ENCODE assay signal across 1 cellular context in genomic region chr11:83006877-83007330, GRCh38.
TF ChIP-seq lines count a peak whose summit lies in the region.

No MANE protein-coding gene starts in this region.

TF ChIP-seq in GM12878, 131 proteins besides CTCF, POLR2A, EP300 and RAD21 (continued from another document and continues in another):
- TF ChIP-seq IRF3 (IDR thresholded peaks at IDR 0.05) (no peak), ZSCAN29 (IDR thresholded peaks at IDR 0.05) (no peak), HCFC1 (IDR thresholded peaks at IDR 0.05; ENCODE audit: low read length) (no peak), ATF2 (IDR thresholded peaks at IDR 0.05; ENCODE audit: low read length) (no peak), YY1 (IDR thresholded peaks at IDR 0.05; ENCODE audit: low read depth, low read length) (no peak), CBX3 (IDR thresholded peaks at IDR 0.05; ENCODE audit: borderline replicate concordance, low read depth) (no peak), MYC (IDR thresholded peaks at IDR 0.05; ENCODE audit: insufficient read depth, insufficient read length, insufficient replicate concordance, low read length, severe bottlenecking) (no peak), ZNF207 (IDR thresholded peaks at IDR 0.05; ENCODE audit: borderline replicate concordance) (no peak), CREM (IDR thresholded peaks at IDR 0.05; ENCODE audit: low read depth) (0 out of 2 replicates have a peak, but pooled peaks have one; percentile 10), BRCA1 (IDR thresholded peaks at IDR 0.05; ENCODE audit: low read depth, low read length) (no peak), MEF2A (IDR thresholded peaks at IDR 0.05; ENCODE audit: insufficient read depth, low read depth, low read length) (no peak), EZH2 (IDR thresholded peaks at IDR 0.05; ENCODE audit: borderline replicate concordance, control insufficient read depth, low read depth, low read length) (no peak), RBBP5 (conservative IDR thresholded peaks at IDR 0.05) (no peak), ZBTB40 (IDR thresholded peaks at IDR 0.05; ENCODE audit: borderline replicate concordance) (no peak), CHD4 (IDR thresholded peaks at IDR 0.05) (no peak), ZNF217 (IDR thresholded peaks at IDR 0.05) (peak; percentile 89), TAF1 (IDR thresholded peaks at IDR 0.05; ENCODE audit: borderline replicate concordance, low read depth, low read length) (no peak), PAX5 (IDR thresholded peaks at IDR 0.05; ENCODE audit: borderline replicate concordance, low read depth, low read length) (no peak), MLLT1 (IDR thresholded peaks at IDR 0.05) (0 out of 2 replicates have a peak, but pooled peaks have one; percentile 25), FOS (IDR thresholded peaks at IDR 0.05; ENCODE audit: borderline replicate concordance, extremely low read depth, insufficient read length) (no peak), JUNB (IDR thresholded peaks at IDR 0.05) (peak; percentile 50), ASH2L (IDR thresholded peaks at IDR 0.05; ENCODE audit: borderline replicate concordance, low read depth) (no peak), GATAD2B (conservative IDR thresholded peaks at IDR 0.05; ENCODE audit: low read depth) (no peak), NFXL1 (IDR thresholded peaks at IDR 0.05; ENCODE audit: borderline replicate concordance) (no peak), DPF2 (IDR thresholded peaks at IDR 0.05) (peak; percentile 27; the same call in 1 of the 2 replicates), NR2F1 (conservative IDR thresholded peaks at IDR 0.05) (no peak), SREBF1 (IDR thresholded peaks at IDR 0.05; ENCODE audit: low read length) (no peak), MTA2 (IDR thresholded peaks at IDR 0.05; ENCODE audit: low read depth) (peak; percentile 38; the same call in 1 of the 2 replicates), ZNF384 (IDR thresholded peaks at IDR 0.05; ENCODE audit: borderline replicate concordance, low read depth, low read length) (no peak), ATF7 (IDR thresholded peaks at IDR 0.05; ENCODE audit: low read depth) (no peak; the same call in 1 of the 2 replicates), ESRRA (IDR thresholded peaks at IDR 0.05; ENCODE audit: low read length) (no peak), USF1 (IDR thresholded peaks at IDR 0.05; ENCODE audit: borderline replicate concordance, extremely low read length, insufficient read depth, low read depth, low read length) (no peak), USF2 (IDR thresholded peaks at IDR 0.05; ENCODE audit: borderline replicate concordance, low read depth, low read length) (no peak), TCF3 (IDR thresholded peaks at IDR 0.05; ENCODE audit: borderline replicate concordance, insufficient read depth, low read depth, low read length) (no peak), PRDM15 (CRISPR knock-in tag; IDR thresholded peaks at IDR 0.05) (no peak), EGR1 (IDR thresholded peaks at IDR 0.05; ENCODE audit: borderline replicate concordance in 1 of 2, low read depth in 2 of 2, low read length in 2 of 2) (no peak), IKZF1 (conservative IDR thresholded peaks at IDR 0.05) (peak; percentile 70), SP1 (IDR thresholded peaks at IDR 0.05; ENCODE audit: low read depth, low read length) (no peak), MTA3 (IDR thresholded peaks at IDR 0.05; ENCODE audit: borderline replicate concordance, low read length) (peak; percentile 50; the same call in 1 of the 2 replicates), MEF2B (IDR thresholded peaks at IDR 0.05; ENCODE audit: partially characterized antibody, poor library complexity, severe bottlenecking) (no peak), NFYA (IDR thresholded peaks at IDR 0.05; ENCODE audit: borderline replicate concordance, low read depth, low read length) (no peak), SKIL (IDR thresholded peaks at IDR 0.05; ENCODE audit: low read depth, poor library complexity, severe bottlenecking) (peak; percentile 29), CHD1 (IDR thresholded peaks at IDR 0.05; ENCODE audit: low read depth, low read length) (no peak), TCF7 (IDR thresholded peaks at IDR 0.05; ENCODE audit: borderline replicate concordance) (no peak), TCF12 (IDR thresholded peaks at IDR 0.05; ENCODE audit: low read depth, low read length) (no peak), PKNOX1 (IDR thresholded peaks at IDR 0.05) (no peak), IRF5 (IDR thresholded peaks at IDR 0.05; ENCODE audit: borderline replicate concordance) (no peak)
